ENCODE assay signal across 22 cellular contexts in genomic region chr1:61119085-61119484, GRCh38. TPM values are rescaled to one million over a fixed set of nuclear protein-coding genes. Genes with fewer than 3 reads are reported as not detected.
A peak's percentile ranks its signal among the peaks of the same experiment; 100 is the strongest.
DNase-seq lines count a peak whose midpoint lies in the region; ATAC-seq and TF ChIP-seq lines count a peak whose summit lies in the region.
"Had no signal": no experiment of that assay in that cellular context is flagged by ENCODE, and none has a peak within 500 bp of the region (broad histone marks: within the 10 kb centered on the region; RNA-seq: fewer than 3 reads in every experiment).

No MANE protein-coding gene starts in this region.

- H3K36me3 ChIP-seq in PC-3 (ENCODE audit: low read depth, low read length), result no peaks in the 10 kb centered on the region
- H3K36me3 ChIP-seq in hepatocyte (replicated peaks; ENCODE audit: insufficient read depth, low read depth), result no peaks in the 10 kb centered on the region
- no peaks in the 10 kb centered on the region for H3K36me3 ChIP-seq in sigmoid colon
- no peaks in the 10 kb centered on the region for H3K36me3 ChIP-seq in lower lobe of right lung
- H3K36me3 ChIP-seq: colonic mucosa, WERI-Rb-1 had no signal

- ATAC-seq in PC-3, result peak; percentile 37; the same call in 1 of the 2 replicates
- ATAC-seq in lower lobe of right lung, result no peak
- ATAC-seq in GM19324 (IDR thresholded peaks at IDR 0.05; ENCODE audit: low FRiP score, unreplicated experiment), result no peak
- ATAC-seq: activated CD8-positive, alpha-beta T cell treated with anti-CD3 and anti-CD28 coated beads, Interleukin-2, amount 10 ng/mL, durations not matched to agents 7 days and 5 days; activated T-cell treated with anti-CD3 and anti-CD28 coated beads, Interleukin-2, amount 50 U/mL, for 72 hours; body of pancreas; stimulated activated effector memory CD8-positive, alpha-beta T cell treated with anti-CD3 and anti-CD28 coated beads, Interleukin-12 subunit alpha, Interleukin-12 subunit beta, amount 100 ng/mL, for 72 hours had no signal

- H2AFZ ChIP-seq in PC-3 (ENCODE audit: low read length), result no peak overlapping the region
- H2AFZ ChIP-seq in hepatocyte, result no peak overlapping the region

- no peak for TF ChIP-seq POLR2A in sigmoid colon (IDR thresholded peaks at IDR 0.05)

- H3K9me2 ChIP-seq in PC-3 (replicated peaks; ENCODE audit: low read length) (no peaks in the 10 kb centered on the region), hepatocyte (replicated peaks; ENCODE audit: insufficient read depth) (no peaks in the 10 kb centered on the region)

- CTCF ChIA-PET in PC-3 (lab: Charles Lee), result interaction anchor here (0.6 kb wide), 1 partner anchor 15 kb away, joined by 5 read pairs; no protein-coding TSS in a partner anchor

- intact Hi-C loops in PC-3 (cut with micrococcal nuclease) (no loop called here), sigmoid colon (cut with DNase I) (no loop called here), lower lobe of right lung (cut with DNase I) (no loop called here)

- H3K79me2 ChIP-seq in PC-3 (ENCODE audit: low read length) (no peaks in the 10 kb centered on the region), hepatocyte (peaks cover 58% of the 10 kb centered on the region)

- H3F3A ChIP-seq in PC-3 (ENCODE audit: low read length, unreplicated experiment), result no peaks in the 10 kb centered on the region

- H3K9me3 ChIP-seq in PC-3 (ENCODE audit: low read length) (no peaks in the 10 kb centered on the region), hepatocyte (ENCODE audit: low read depth) (no peaks in the 10 kb centered on the region), sigmoid colon (no peaks in the 10 kb centered on the region), lower lobe of right lung (no peaks in the 10 kb centered on the region)
- H3K9me3 ChIP-seq: body of pancreas, colonic mucosa had no signal

- H3K9ac ChIP-seq in PC-3 (ENCODE audit: low read length), result no peak overlapping the region

- H3K4me1 ChIP-seq in PC-3 (ENCODE audit: insufficient read depth, low read length) (peaks cover 17% of the 10 kb centered on the region), hepatocyte (ENCODE audit: insufficient read depth) (peaks cover 42% of the 10 kb centered on the region), sigmoid colon (peaks cover 0 to 68% (median 64%) of the 10 kb centered on the region in 4 donors), lower lobe of right lung (peaks cover 62% of the 10 kb centered on the region)

- no peak for TF ChIP-seq EP300 in sigmoid colon (IDR thresholded peaks at IDR 0.05)

- peak; percentile 40 for DNase-seq in NCI-H2196 (lab: John Stamatoyannopoulos, UW; ENCODE audit: unreplicated experiment)
- no peak for DNase-seq in NCI-H2196 treated with DMSO at 0.1 percent for 48 hours (lab: John Stamatoyannopoulos, UW; ENCODE audit: unreplicated experiment)
- no peak for DNase-seq in PC-3
- DNase-seq in hepatocyte (ENCODE audit: low spot score), result peak; percentile 25
- DNase-seq in sigmoid colon, result no peak
- DNase-seq in lower lobe of right lung, result no peak
- DNase-seq in activated T-cell treated with anti-CD3 and anti-CD28 coated beads, Interleukin-2, amount 50 U/mL, for 48 hours, result no peak
- DNase-seq: activated CD8-positive, alpha-beta T cell treated with anti-CD3 and anti-CD28 coated beads, Interleukin-2, amount 10 ng/mL, durations not matched to agents 7 days and 5 days; activated naive CD8-positive, alpha-beta T cell treated with anti-CD3 and anti-CD28 coated beads, Interleukin-2, amount 10 ng/mL, durations not matched to agents 7 days and 5 days; activated T-cell treated with anti-CD3 and anti-CD28 coated beads, Interleukin-2, amount 50 U/mL, for 72 hours; body of pancreas; C1 segment of cervical spinal cord; colonic mucosa; DMS79; KG1; mesenchymal stem cell; NCI-H1092 treated with DMSO at 0.1 percent for 48 hours; nephron progenitor cell; WERI-Rb-1 had no signal

- H3K4me2 ChIP-seq in PC-3 (ENCODE audit: low read length) (no peak overlapping the region), hepatocyte (no peak overlapping the region)

- no peak overlapping the region for H3K27ac ChIP-seq in PC-3 (ENCODE audit: low read length)
- H3K27ac ChIP-seq in hepatocyte, result no peak overlapping the region
- peak overlapping the region; percentile 43 to 65 (median 50) for H3K27ac ChIP-seq in sigmoid colon
- no peak overlapping the region for H3K27ac ChIP-seq in lower lobe of right lung
- H3K27ac ChIP-seq: colonic mucosa, RWPE1, WERI-Rb-1 had no signal

- POLR2A ChIA-PET in PC-3 (lab: Charles Lee; ENCODE audit: unreplicated experiment), result no interaction called here

- H3K27me3 ChIP-seq in PC-3 (ENCODE audit: low read length) (no peaks in the 10 kb centered on the region), hepatocyte (no peaks in the 10 kb centered on the region), sigmoid colon (no peaks in the 10 kb centered on the region), lower lobe of right lung (ENCODE audit: low read depth) (no peaks in the 10 kb centered on the region)
- H3K27me3 ChIP-seq: body of pancreas, colonic mucosa had no signal

- no peak overlapping the region for H3K4me3 ChIP-seq in PC-3 (ENCODE audit: low read length)
- no peak overlapping the region for H3K4me3 ChIP-seq in hepatocyte
- H3K4me3 ChIP-seq in sigmoid colon, result no peak overlapping the region
- no peak overlapping the region for H3K4me3 ChIP-seq in lower lobe of right lung
- H3K4me3 ChIP-seq: body of pancreas, colonic mucosa had no signal

- no peaks in the 10 kb centered on the region for H4K20me1 ChIP-seq in PC-3 (ENCODE audit: low read length)
- no peaks in the 10 kb centered on the region for H4K20me1 ChIP-seq in hepatocyte (ENCODE audit: insufficient read depth, poor library complexity, severe bottlenecking)

- no peak for TF ChIP-seq CTCF in PC-3 (conservative IDR thresholded peaks at IDR 0.05; ENCODE audit: low read depth, low read length)
- no peak for TF ChIP-seq CTCF in hepatocyte (IDR thresholded peaks at IDR 0.05; ENCODE audit: poor library complexity)
- no peak for TF ChIP-seq CTCF in sigmoid colon (IDR thresholded peaks at IDR 0.05)
- TF ChIP-seq CTCF in lower lobe of right lung (IDR thresholded peaks at IDR 0.05), result no peak

- BruUV-seq in PC-3 (replicated peaks; lab: Mats Ljungman, UMichigan), result no TSS peak

- WGBS in hepatocyte (ENCODE audit: low lambda C conversion rate, missing lambda C conversion rate), result 53% methylated on average over 3 of the region's 3 CpGs
- 17 to 62% methylated on average over 3 of the region's 3 CpGs for WGBS in sigmoid colon, 2 donors

RNA-seq across cellular contexts. Expression of gene NFIA, which starts 36.7 kb away (rescaled TPM):
- total RNA-seq in PC-3 (2014; rRNA removed) (5.2 and 12.7 TPM in 2 replicates), hepatocyte (15.1 and 18.1 TPM in 2 replicates), sigmoid colon (100 to 1,000 TPM in 1 of 4 donors, 10 to 100 TPM in 3; 79.7 to 154 (median 89.1) TPM), lower lobe of right lung (70.0 TPM)
- polyA plus RNA-seq in hepatocyte (12.6 and 18.2 TPM in 2 replicates), sigmoid colon (1 to 10 TPM; 2.3 to 7.6 (median 4.2) TPM)

Comparison
In these comparisons a context has a peak if more than half of its experiments do, and no peak if none do; other contexts are left out.
1. DNase-seq: peak in NCI-H2196 (single experiment) and hepatocyte (single experiment); none in NCI-H2196 treated with DMSO at 0.1 percent for 48 hours (single experiment), PC-3 (single experiment), sigmoid colon (single experiment), lower lobe of right lung (single experiment) and activated T-cell treated with anti-CD3 and anti-CD28 coated beads, Interleukin-2, amount 50 U/mL, for 48 hours (0 of 2).
2. H3K27ac ChIP-seq: peak in sigmoid colon (4 of 4); none in PC-3 (single experiment), hepatocyte (single experiment) and lower lobe of right lung (single experiment).